Comparison of ENCODE assay signal across 8 cellular contexts in genomic region chr22:33271390-33272161, GRCh38.
A peak's percentile ranks its signal among the peaks of the same experiment; 100 is the strongest.
DNase-seq lines count a peak whose midpoint lies in the region; ATAC-seq and TF ChIP-seq lines count a peak whose summit lies in the region.

No MANE protein-coding gene starts in this region.

- peak overlapping the region in 2 of 5 donors; percentile 33 to 35 for H3K27ac ChIP-seq in stomach
- no peak overlapping the region for H3K27ac ChIP-seq in PC-9

- TF ChIP-seq EP300 in stomach (IDR thresholded peaks at IDR 0.05): no peak

- no peaks in the 10 kb centered on the region for H3K36me3 Mint-ChIP-seq in CD14-positive monocyte

- H3K9me3 Mint-ChIP-seq in CD14-positive monocyte: peaks cover 0 to 13% (median 6%) of the 10 kb centered on the region in 7 donors

- H3K27me3 ChIP-seq in stomach: no peaks in the 10 kb centered on the region
- H3K27me3 ChIP-seq in PC-9 (ENCODE audit: insufficient read depth, low read depth): peaks cover 29% of the 10 kb centered on the region

- no peaks in the 10 kb centered on the region for H4K20me1 ChIP-seq in PC-9 (ENCODE audit: insufficient read depth)

- CTCF ChIA-PET in PC-9 (lab: Charles Lee): no interaction called here

- H3K9me2 ChIP-seq in PC-9 (ENCODE audit: insufficient read depth): no peaks in the 10 kb centered on the region

- WGBS in stomach, 5 donors: 39 to 67% (median 46%) methylated on average over 6 of the region's 6 CpGs

- H3K4me1 Mint-ChIP-seq in CD14-positive monocyte: no peaks in the 10 kb centered on the region

- H3K9me3 ChIP-seq in stomach (no peaks in the 10 kb centered on the region), PC-9 (ENCODE audit: insufficient read depth, low read depth) (no peaks in the 10 kb centered on the region)

- H3K4me1 ChIP-seq in stomach: peaks cover 0 to 32% (median 15%) of the 10 kb centered on the region in 4 donors
- no peaks in the 10 kb centered on the region for H3K4me1 ChIP-seq in PC-9 (replicated peaks; ENCODE audit: insufficient read depth)

- no peak for TF ChIP-seq CTCF in stomach (IDR thresholded peaks at IDR 0.05)
- TF ChIP-seq CTCF in PC-9 (conservative IDR thresholded peaks at IDR 0.05): no peak
- TF ChIP-seq CTCF in CD14-positive monocyte (IDR thresholded peaks at IDR 0.05): no peak

- no peaks in the 10 kb centered on the region for H3F3A ChIP-seq in PC-9 (ENCODE audit: insufficient read depth, low read depth)

- H2AFZ ChIP-seq in PC-9: no peak overlapping the region

- TF ChIP-seq POLR2A in stomach (IDR thresholded peaks at IDR 0.05): no peak

- POLR2A ChIA-PET in PC-9 (lab: Charles Lee; ENCODE audit: unreplicated experiment): no interaction called here

- H3K36me3 ChIP-seq in stomach: peaks cover 0 to 25% (median 18%) of the 10 kb centered on the region in 4 donors
- H3K36me3 ChIP-seq in PC-9 (ENCODE audit: low read depth): no peaks in the 10 kb centered on the region

- no peak overlapping the region for H3K4me3 Mint-ChIP-seq in CD14-positive monocyte

- H3K4me3 ChIP-seq in stomach (no peak overlapping the region), PC-9 (no peak overlapping the region)

- DNase-seq in NCI-H82 (lab: John Stamatoyannopoulos, UW) (peak; percentile 8), NCI-H82 treated with DMSO at 0.1 percent for 48 hours (lab: John Stamatoyannopoulos, UW; ENCODE audit: unreplicated experiment) (no peak), cerebellum (ENCODE audit: low spot score) (peak; percentile 77), stomach (peak; percentile 87), PC-9 (no peak), CD14-positive monocyte (ENCODE audit: low spot score) (no peak), KBM-7 (no peak)

- no peak overlapping the region for H3K4me2 ChIP-seq in PC-9

- in situ Hi-C loops in KBM-7 (cut with MboI; ENCODE audit: low pct_unique_long_range_greater_than_20kb, low sequenced_read_pairs): no loop called here

- intact Hi-C loops in stomach (cut with DNase I; ENCODE audit: low total_unique reads) (no loop called here), PC-9 (cut with micrococcal nuclease; ENCODE audit: unreplicated experiment) (no loop called here), CD14-positive monocyte (cut with micrococcal nuclease) (no loop called here)

- BruUV-seq in PC-9 (replicated peaks; lab: Mats Ljungman, UMichigan): no TSS peak

- H3K27me3 Mint-ChIP-seq in CD14-positive monocyte (ENCODE audit: low read depth in 3 of 3): peaks cover 0 to 1% (median under 1%) of the 10 kb centered on the region in 3 donors

- peak; percentile 70 for ATAC-seq in HG03378 (IDR thresholded peaks at IDR 0.05; ENCODE audit: unreplicated experiment)

- no peak overlapping the region for H3K27ac Mint-ChIP-seq in CD14-positive monocyte

- H3K79me2 ChIP-seq in PC-9 (ENCODE audit: low read depth): no peaks in the 10 kb centered on the region

Comparison
In these comparisons a context has a peak if more than half of its experiments do, and no peak if none do; other contexts are left out.
1. DNase-seq: peak in NCI-H82 (single experiment), cerebellum (single experiment) and stomach (single experiment); none in NCI-H82 treated with DMSO at 0.1 percent for 48 hours (single experiment), PC-9 (0 of 2), CD14-positive monocyte (single experiment) and KBM-7 (single experiment).